In genomic region chr19:19534556-19535265, GRCh38 we compare ENCODE assay signal across 1 cellular context.
TF ChIP-seq lines count a peak whose summit lies in the region.

No MANE protein-coding gene starts in this region.

TF ChIP-seq in HepG2, 621 proteins besides CTCF, POLR2A, EP300 and RAD21:
- TF ChIP-seq SETDB1 (CRISPR knock-in tag; IDR thresholded peaks at IDR 0.05; ENCODE audit: borderline replicate concordance) (no peak), HNRNPL (IDR thresholded peaks at IDR 0.05; ENCODE audit: low read depth, low read length) (0 out of 2 replicates have a peak, but pooled peaks have one; percentile 24)
